In genomic region chr17:18499100-18499499, GRCh38 we compare ENCODE assay signal across 7 cellular contexts. TPM values are rescaled to one million over a fixed set of nuclear protein-coding genes. Genes with fewer than 3 reads are reported as not detected.
"Had no signal": no experiment of that assay in that cellular context is flagged by ENCODE, and none has a peak within 500 bp of the region (broad histone marks: within the 10 kb centered on the region; RNA-seq: fewer than 3 reads in every experiment).

No MANE protein-coding gene starts in this region.

RNA-seq across cellular contexts. Expression of gene LGALS9C, which starts 22.5 kb away (rescaled TPM):
- total RNA-seq: activated B cell treated with CpG ODN at 0.5 μM for 24 hours; activated CD4-positive, alpha-beta T cell treated with anti-CD3 and anti-CD28 coated beads for 36 hours; activated CD4-positive, alpha-beta T cell treated with anti-CD3 and anti-CD28 coated beads, Interleukin-2, amount 10 ng/mL, durations not matched to agents 24 days and 14 days; activated CD8-positive, alpha-beta memory T cell treated with anti-CD3 and anti-CD28 coated beads for 36 hours; activated CD8-positive, alpha-beta T cell treated with anti-CD3 and anti-CD28 coated beads for 36 hours; T-helper 17 cell; WTC11 had no signal
